In the genomic region with DNA sequence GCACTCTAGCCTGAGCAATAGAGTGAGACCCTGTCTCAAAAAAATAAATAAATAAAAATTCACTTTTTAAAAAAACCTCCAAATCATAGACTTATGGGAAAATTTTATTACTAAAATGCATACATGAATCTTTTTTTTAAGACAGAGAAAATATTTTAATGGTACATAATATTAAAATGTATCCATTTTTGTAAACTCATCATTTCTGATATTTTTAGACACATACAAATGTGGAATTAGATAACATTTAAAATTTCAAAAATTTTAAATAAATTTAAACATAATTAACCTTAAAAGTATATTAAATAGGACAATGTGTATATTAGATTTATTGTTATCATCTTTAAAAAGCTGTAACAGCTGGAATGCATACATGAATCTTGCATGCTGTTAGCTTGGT, we compare ENCODE assay signal across 31 cellular contexts.
"Had no signal": no experiment of that assay in that cellular context is flagged by ENCODE, and none has a peak within 500 bp of the region (broad histone marks: within the 10 kb centered on the region; RNA-seq: fewer than 3 reads in every experiment).

No MANE protein-coding gene starts in this region.

- H3K9me3 Mint-ChIP-seq: activated CD4-positive, alpha-beta memory T cell treated with anti-CD3 and anti-CD28 coated beads, Interleukin-2, amount 10 ng/mL, durations not matched to agents 7 days and 5 days; activated naive CD4-positive, alpha-beta T cell treated with anti-CD3 and anti-CD28 coated beads, Interleukin-2, amount 10 ng/mL, durations not matched to agents 7 days and 5 days; activated naive CD8-positive, alpha-beta T cell treated with anti-CD3 and anti-CD28 coated beads, Interleukin-2, amount 50 U/mL, for 24 hours; brain; T-cell had no signal

- H3K27ac ChIP-seq: WERI-Rb-1 had no signal

- DNase-seq: activated CD4-positive, alpha-beta memory T cell treated with anti-CD3 and anti-CD28 coated beads, Interleukin-2, amount 10 ng/mL, durations not matched to agents 7 days and 5 days; activated CD4-positive, alpha-beta T cell treated with anti-CD3 and anti-CD28 coated beads for 1 hour; activated CD4-positive, alpha-beta T cell treated with anti-CD3 and anti-CD28 coated beads for 48 hours; activated CD4-positive, CD25-positive, alpha-beta regulatory T cell; activated CD8-positive, alpha-beta memory T cell treated with anti-CD3 and anti-CD28 coated beads for 24 hours; activated CD8-positive, alpha-beta memory T cell treated with anti-CD3 and anti-CD28 coated beads, Interleukin-2, amount 10 ng/mL, durations not matched to agents 7 days and 5 days; activated CD8-positive, alpha-beta memory T cell treated with anti-CD3 and anti-CD28 coated beads, Interleukin-2, amount 50 U/mL, for 48 hours; activated effector memory CD4-positive, alpha-beta T cell treated with Interleukin-2 at 50 U/mL for 16 hours; activated naive CD4-positive, alpha-beta T cell treated with anti-CD3 and anti-CD28 coated beads, Interleukin-2, amount 10 ng/mL, durations not matched to agents 7 days and 5 days; activated naive CD8-positive, alpha-beta T cell treated with anti-CD3 and anti-CD28 coated beads, Interleukin-2, amount 50 U/mL, for 24 hours; activated T-cell treated with anti-CD3 and anti-CD28 coated beads, Interleukin-2, amount 50 U/mL, for 48 hours; anterior cingulate cortex; central memory CD4-positive, alpha-beta T cell; Karpas-422; KBM-7; NCI-H1105; NCI-H1417 treated with DMSO at 0.1 percent for 48 hours; NCI-H1930; NCI-H345; NCI-H524 treated with DMSO at 0.1 percent for 48 hours; RPMI8226; SIG-M5; T-cell; T-helper 2 cell; T-helper 9 cell; WERI-Rb-1 had no signal

- ATAC-seq: activated CD8-positive, alpha-beta memory T cell treated with anti-CD3 and anti-CD28 coated beads, Interleukin-2, amount 10 ng/mL, durations not matched to agents 7 days and 5 days; activated naive CD8-positive, alpha-beta T cell treated with anti-CD3 and anti-CD28 coated beads, Interleukin-2, amount 50 U/mL, for 24 hours; Panc1; SK-N-SH treated with all-trans-retinoic acid at 6 μM for 48 hours; T-cell had no signal

- H3K4me3 Mint-ChIP-seq: activated CD4-positive, alpha-beta memory T cell treated with anti-CD3 and anti-CD28 coated beads, Interleukin-2, amount 10 ng/mL, durations not matched to agents 7 days and 5 days; activated CD8-positive, alpha-beta memory T cell treated with anti-CD3 and anti-CD28 coated beads, Interleukin-2, amount 10 ng/mL, durations not matched to agents 7 days and 5 days; activated naive CD4-positive, alpha-beta T cell treated with anti-CD3 and anti-CD28 coated beads, Interleukin-2, amount 10 ng/mL, durations not matched to agents 7 days and 5 days; activated naive CD8-positive, alpha-beta T cell; activated naive CD8-positive, alpha-beta T cell treated with anti-CD3 and anti-CD28 coated beads, Interleukin-2, amount 50 U/mL, for 24 hours; brain; T-cell had no signal

- H3K27ac Mint-ChIP-seq: activated CD4-positive, alpha-beta memory T cell treated with anti-CD3 and anti-CD28 coated beads, Interleukin-2, amount 10 ng/mL, durations not matched to agents 7 days and 5 days; activated CD8-positive, alpha-beta memory T cell treated with anti-CD3 and anti-CD28 coated beads, Interleukin-2, amount 10 ng/mL, durations not matched to agents 7 days and 5 days; activated naive CD4-positive, alpha-beta T cell treated with anti-CD3 and anti-CD28 coated beads, Interleukin-2, amount 10 ng/mL, durations not matched to agents 7 days and 5 days; brain had no signal

- H3K36me3 ChIP-seq: WERI-Rb-1 had no signal

- FAIRE-seq: bronchial epithelial cell had no signal

- H3K27me3 Mint-ChIP-seq: activated CD4-positive, alpha-beta memory T cell treated with anti-CD3 and anti-CD28 coated beads, Interleukin-2, amount 10 ng/mL, durations not matched to agents 7 days and 5 days; activated CD8-positive, alpha-beta memory T cell treated with anti-CD3 and anti-CD28 coated beads, Interleukin-2, amount 10 ng/mL, durations not matched to agents 7 days and 5 days; activated naive CD4-positive, alpha-beta T cell treated with anti-CD3 and anti-CD28 coated beads, Interleukin-2, amount 10 ng/mL, durations not matched to agents 7 days and 5 days; activated naive CD8-positive, alpha-beta T cell; activated naive CD8-positive, alpha-beta T cell treated with anti-CD3 and anti-CD28 coated beads, Interleukin-2, amount 50 U/mL, for 24 hours; T-cell had no signal
